ENCODE assay signal across 26 cellular contexts in the genomic region with DNA sequence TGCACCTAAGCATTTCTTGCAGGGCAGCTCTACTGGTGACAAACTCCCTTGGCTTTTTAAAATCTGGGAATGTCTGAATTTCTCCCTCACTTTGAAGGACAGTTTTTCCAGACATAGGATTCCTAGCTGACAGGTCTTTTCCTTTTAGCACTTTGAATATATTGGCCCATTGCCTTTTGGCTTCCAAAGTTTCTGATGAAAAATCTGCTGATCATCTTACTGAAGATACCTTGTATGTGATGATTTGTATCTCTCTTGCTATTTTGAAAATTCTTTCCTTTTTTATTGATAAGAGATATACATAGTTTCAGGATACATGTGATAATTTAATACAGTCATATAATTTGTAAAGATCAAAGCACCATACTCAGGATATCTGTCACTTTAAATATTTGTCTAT.
DNase-seq lines count a peak whose midpoint lies in the region; ATAC-seq, FAIRE-seq and TF ChIP-seq lines count a peak whose summit lies in the region.
"Had no signal": no experiment of that assay in that cellular context is flagged by ENCODE, and none has a peak within 500 bp of the region (broad histone marks: within the 10 kb centered on the region; RNA-seq: fewer than 3 reads in every experiment).

No MANE protein-coding gene starts in this region.

- H3K9me3 Mint-ChIP-seq in WTC11 = peaks cover 56% of the 10 kb centered on the region

- CTCF ChIA-PET in WTC11 (lab: Charles Lee) = no interaction called here

- peaks cover 68% of the 10 kb centered on the region for H3K36me3 Mint-ChIP-seq in WTC11

- DNase-seq in NCI-H2171 treated with DMSO at 0.1 percent for 48 hours (lab: John Stamatoyannopoulos, UW) (peak; percentile 33), NCI-H2171 (lab: John Stamatoyannopoulos, UW) (no peak), NCI-H1694 (lab: John Stamatoyannopoulos, UW) (peak; percentile 9), WTC11 (ENCODE audit: low spot score) (no peak), NCI-H524 treated with DMSO at 0.1 percent for 48 hours (lab: John Stamatoyannopoulos, UW) (no peak)
- no peak for DNase-seq in stimulated activated naive CD4-positive, alpha-beta T cell treated with Interleukin-2 at 50 U/mL for 16 hours (lab: John Stamatoyannopoulos, UW)
- DNase-seq: CD8-positive, alpha-beta memory T cell; DMS79; EL; GF-D8; H9; KBM-7; MG63; NCI-H1105 treated with DMSO at 0.1 percent for 48 hours; NCI-H146; NCI-H2029 treated with DMSO at 0.1 percent for 48 hours; NCI-H446; NCI-H526; PC-3; SK-N-SH; SW 1271; T-helper 9 cell had no signal

- peaks cover 4% of the 10 kb centered on the region; the same call in 1 of the 2 replicates for H3K27me3 Mint-ChIP-seq in WTC11 (ENCODE audit: low read depth)
- H3K27me3 Mint-ChIP-seq: B cell; CD8-positive, alpha-beta memory T cell had no signal

- TF ChIP-seq CTCF in WTC11 (IDR thresholded peaks at IDR 0.05) = no peak

- peak; percentile 84 for FAIRE-seq in G401.6 (lab: Jason Lieb, UNC)
- FAIRE-seq: GM12892 had no signal

- H3K4me1 Mint-ChIP-seq in WTC11 = peaks cover 7% of the 10 kb centered on the region
- H3K4me1 Mint-ChIP-seq: B cell had no signal

- POLR2A ChIA-PET in WTC11 (lab: Charles Lee) = no interaction called here

- H3K27ac Mint-ChIP-seq in WTC11 = no peak overlapping the region
- H3K27ac Mint-ChIP-seq: B cell; H9; T-helper 1 cell treated with Interleukin-12 subunit alpha and Interleukin-12 subunit beta and Interleukin-4 antibody, amounts not matched to agents 30 μg/mL and 1 μg/mL, for 36 hours had no signal

- no peak for ATAC-seq in WTC11
- ATAC-seq: PC-3 had no signal

- H3K4me3 Mint-ChIP-seq in WTC11 = no peak overlapping the region
- H3K4me3 Mint-ChIP-seq: B cell; CD8-positive, alpha-beta memory T cell; H9; T-helper 1 cell treated with Interleukin-12 subunit alpha and Interleukin-12 subunit beta and Interleukin-4 antibody, amounts not matched to agents 30 μg/mL and 1 μg/mL, for 36 hours had no signal

TF ChIP-seq in WTC11, 78 proteins besides CTCF, POLR2A, EP300 and RAD21:
- TF ChIP-seq ZNF317 (CRISPR knock-in tag; IDR thresholded peaks at IDR 0.05; ENCODE audit: borderline replicate concordance, low read depth) (peak; percentile 99), OVOL2 (CRISPR knock-in tag; IDR thresholded peaks at IDR 0.05; ENCODE audit: borderline replicate concordance) (no peak)

Comparison
In these comparisons a context has a peak if more than half of its experiments do, and no peak if none do; other contexts are left out.
1. DNase-seq: peak in NCI-H2171 treated with DMSO at 0.1 percent for 48 hours (single experiment) and NCI-H1694 (single experiment); none in NCI-H2171 (single experiment), WTC11 (single experiment), stimulated activated naive CD4-positive, alpha-beta T cell treated with Interleukin-2 at 50 U/mL for 16 hours (single experiment) and NCI-H524 treated with DMSO at 0.1 percent for 48 hours (single experiment).